In the genomic region with DNA sequence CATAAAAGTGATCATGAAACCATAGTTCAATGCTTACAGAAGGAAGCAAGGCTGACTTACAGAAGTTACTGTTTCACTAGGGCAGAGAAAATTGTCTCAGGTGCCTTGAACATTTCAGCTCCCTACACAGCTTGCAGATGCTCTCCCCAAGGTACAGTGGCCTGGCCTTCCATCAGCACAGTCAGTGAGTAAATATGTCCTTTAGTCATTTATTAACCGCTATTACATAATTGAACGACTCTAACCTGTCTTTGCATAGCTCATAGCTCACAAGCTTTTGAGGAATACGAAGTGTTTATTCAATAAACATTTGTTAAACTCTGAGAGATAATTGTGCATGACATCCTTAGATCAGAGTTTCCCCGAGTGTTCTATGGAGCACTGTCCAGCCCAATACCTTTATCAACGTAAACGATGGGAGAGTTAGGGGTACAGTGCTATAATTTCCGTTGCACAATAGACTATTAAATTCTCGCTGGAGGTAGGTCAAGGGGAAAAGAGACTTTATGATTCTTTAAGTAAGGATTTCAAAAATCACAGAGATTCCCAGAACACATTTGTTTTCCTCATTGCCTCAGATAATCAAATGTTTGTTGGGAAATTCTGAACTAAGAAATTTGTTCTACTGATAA, we compare ENCODE assay signal across 1 cellular context.
TF ChIP-seq lines count a peak whose summit lies in the region.

No MANE protein-coding gene starts in this region.

TF ChIP-seq in HepG2, 621 proteins besides CTCF, POLR2A, EP300 and RAD21 (continued from another document and continues in another):
- TF ChIP-seq, protein P1, sequence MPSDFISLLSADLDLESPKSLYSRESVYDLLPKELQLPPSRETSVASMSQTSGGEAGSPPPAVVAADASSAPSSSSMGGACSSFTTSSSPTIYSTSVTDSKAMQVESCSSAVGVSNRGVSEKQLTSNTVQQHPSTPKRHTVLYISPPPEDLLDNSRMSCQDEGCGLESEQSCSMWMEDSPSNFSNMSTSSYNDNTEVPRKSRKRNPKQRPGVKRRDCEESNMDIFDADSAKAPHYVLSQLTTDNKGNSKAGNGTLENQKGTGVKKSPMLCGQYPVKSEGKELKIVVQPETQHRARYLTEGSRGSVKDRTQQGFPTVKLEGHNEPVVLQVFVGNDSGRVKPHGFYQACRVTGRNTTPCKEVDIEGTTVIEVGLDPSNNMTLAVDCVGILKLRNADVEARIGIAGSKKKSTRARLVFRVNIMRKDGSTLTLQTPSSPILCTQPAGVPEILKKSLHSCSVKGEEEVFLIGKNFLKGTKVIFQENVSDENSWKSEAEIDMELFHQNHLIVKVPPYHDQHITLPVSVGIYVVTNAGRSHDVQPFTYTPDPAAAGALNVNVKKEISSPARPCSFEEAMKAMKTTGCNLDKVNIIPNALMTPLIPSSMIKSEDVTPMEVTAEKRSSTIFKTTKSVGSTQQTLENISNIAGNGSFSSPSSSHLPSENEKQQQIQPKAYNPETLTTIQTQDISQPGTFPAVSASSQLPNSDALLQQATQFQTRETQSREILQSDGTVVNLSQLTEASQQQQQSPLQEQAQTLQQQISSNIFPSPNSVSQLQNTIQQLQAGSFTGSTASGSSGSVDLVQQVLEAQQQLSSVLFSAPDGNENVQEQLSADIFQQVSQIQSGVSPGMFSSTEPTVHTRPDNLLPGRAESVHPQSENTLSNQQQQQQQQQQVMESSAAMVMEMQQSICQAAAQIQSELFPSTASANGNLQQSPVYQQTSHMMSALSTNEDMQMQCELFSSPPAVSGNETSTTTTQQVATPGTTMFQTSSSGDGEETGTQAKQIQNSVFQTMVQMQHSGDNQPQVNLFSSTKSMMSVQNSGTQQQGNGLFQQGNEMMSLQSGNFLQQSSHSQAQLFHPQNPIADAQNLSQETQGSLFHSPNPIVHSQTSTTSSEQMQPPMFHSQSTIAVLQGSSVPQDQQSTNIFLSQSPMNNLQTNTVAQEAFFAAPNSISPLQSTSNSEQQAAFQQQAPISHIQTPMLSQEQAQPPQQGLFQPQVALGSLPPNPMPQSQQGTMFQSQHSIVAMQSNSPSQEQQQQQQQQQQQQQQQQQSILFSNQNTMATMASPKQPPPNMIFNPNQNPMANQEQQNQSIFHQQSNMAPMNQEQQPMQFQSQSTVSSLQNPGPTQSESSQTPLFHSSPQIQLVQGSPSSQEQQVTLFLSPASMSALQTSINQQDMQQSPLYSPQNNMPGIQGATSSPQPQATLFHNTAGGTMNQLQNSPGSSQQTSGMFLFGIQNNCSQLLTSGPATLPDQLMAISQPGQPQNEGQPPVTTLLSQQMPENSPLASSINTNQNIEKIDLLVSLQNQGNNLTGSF (CRISPR knock-in tag; IDR thresholded peaks at IDR 0.05), result no peak
- TF ChIP-seq, protein P2, sequence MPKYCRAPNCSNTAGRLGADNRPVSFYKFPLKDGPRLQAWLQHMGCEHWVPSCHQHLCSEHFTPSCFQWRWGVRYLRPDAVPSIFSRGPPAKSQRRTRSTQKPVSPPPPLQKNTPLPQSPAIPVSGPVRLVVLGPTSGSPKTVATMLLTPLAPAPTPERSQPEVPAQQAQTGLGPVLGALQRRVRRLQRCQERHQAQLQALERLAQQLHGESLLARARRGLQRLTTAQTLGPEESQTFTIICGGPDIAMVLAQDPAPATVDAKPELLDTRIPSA (CRISPR knock-in tag; IDR thresholded peaks at IDR 0.05; ENCODE audit: borderline replicate concordance), result no peak
- TF ChIP-seq ZKSCAN8 (CRISPR knock-in tag; IDR thresholded peaks at IDR 0.05; ENCODE audit: borderline replicate concordance) (peak; percentile 77; the same call in 1 of the 2 replicates), RORA (CRISPR knock-in tag; IDR thresholded peaks at IDR 0.05) (no peak), MZF1 (CRISPR knock-in tag; IDR thresholded peaks at IDR 0.05; ENCODE audit: borderline replicate concordance) (no peak), ZNF619 (CRISPR knock-in tag; IDR thresholded peaks at IDR 0.05) (no peak), ZBTB7A (CRISPR knock-in tag; IDR thresholded peaks at IDR 0.05) (no peak), ZNF543 (CRISPR knock-in tag; IDR thresholded peaks at IDR 0.05) (no peak), SYNCRIP (IDR thresholded peaks at IDR 0.05; ENCODE audit: insufficient read depth, low read depth, low read length) (no peak), ADNP (CRISPR knock-in tag; IDR thresholded peaks at IDR 0.05) (no peak), IKZF1 (IDR thresholded peaks at IDR 0.05) (no peak), ZNF616 (CRISPR knock-in tag; IDR thresholded peaks at IDR 0.05; ENCODE audit: low read depth) (no peak), RBAK (CRISPR knock-in tag; IDR thresholded peaks at IDR 0.05) (peak; percentile 79), RARA (CRISPR knock-in tag; IDR thresholded peaks at IDR 0.05) (peak; percentile 95), SIN3A (IDR thresholded peaks at IDR 0.05; ENCODE audit: borderline replicate concordance, low read depth, low read length) (no peak), FOXM1 (CRISPR knock-in tag; IDR thresholded peaks at IDR 0.05) (no peak), KAT7 (CRISPR knock-in tag; IDR thresholded peaks at IDR 0.05; ENCODE audit: borderline replicate concordance) (no peak), JDP2 (CRISPR knock-in tag; IDR thresholded peaks at IDR 0.05; ENCODE audit: borderline replicate concordance) (no peak), CHCHD3 (CRISPR knock-in tag; IDR thresholded peaks at IDR 0.05) (no peak), ZMYM2 (CRISPR knock-in tag; IDR thresholded peaks at IDR 0.05) (no peak)
- TF ChIP-seq, protein P3, sequence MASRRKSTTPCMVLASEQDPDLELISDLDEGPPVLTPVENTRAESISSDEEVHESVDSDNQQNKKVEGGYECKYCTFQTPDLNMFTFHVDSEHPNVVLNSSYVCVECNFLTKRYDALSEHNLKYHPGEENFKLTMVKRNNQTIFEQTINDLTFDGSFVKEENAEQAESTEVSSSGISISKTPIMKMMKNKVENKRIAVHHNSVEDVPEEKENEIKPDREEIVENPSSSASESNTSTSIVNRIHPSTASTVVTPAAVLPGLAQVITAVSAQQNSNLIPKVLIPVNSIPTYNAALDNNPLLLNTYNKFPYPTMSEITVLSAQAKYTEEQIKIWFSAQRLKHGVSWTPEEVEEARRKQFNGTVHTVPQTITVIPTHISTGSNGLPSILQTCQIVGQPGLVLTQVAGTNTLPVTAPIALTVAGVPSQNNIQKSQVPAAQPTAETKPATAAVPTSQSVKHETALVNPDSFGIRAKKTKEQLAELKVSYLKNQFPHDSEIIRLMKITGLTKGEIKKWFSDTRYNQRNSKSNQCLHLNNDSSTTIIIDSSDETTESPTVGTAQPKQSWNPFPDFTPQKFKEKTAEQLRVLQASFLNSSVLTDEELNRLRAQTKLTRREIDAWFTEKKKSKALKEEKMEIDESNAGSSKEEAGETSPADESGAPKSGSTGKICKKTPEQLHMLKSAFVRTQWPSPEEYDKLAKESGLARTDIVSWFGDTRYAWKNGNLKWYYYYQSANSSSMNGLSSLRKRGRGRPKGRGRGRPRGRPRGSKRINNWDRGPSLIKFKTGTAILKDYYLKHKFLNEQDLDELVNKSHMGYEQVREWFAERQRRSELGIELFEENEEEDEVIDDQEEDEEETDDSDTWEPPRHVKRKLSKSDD (CRISPR knock-in tag; IDR thresholded peaks at IDR 0.05; ENCODE audit: low read depth), result no peak
- TF ChIP-seq, protein P4, sequence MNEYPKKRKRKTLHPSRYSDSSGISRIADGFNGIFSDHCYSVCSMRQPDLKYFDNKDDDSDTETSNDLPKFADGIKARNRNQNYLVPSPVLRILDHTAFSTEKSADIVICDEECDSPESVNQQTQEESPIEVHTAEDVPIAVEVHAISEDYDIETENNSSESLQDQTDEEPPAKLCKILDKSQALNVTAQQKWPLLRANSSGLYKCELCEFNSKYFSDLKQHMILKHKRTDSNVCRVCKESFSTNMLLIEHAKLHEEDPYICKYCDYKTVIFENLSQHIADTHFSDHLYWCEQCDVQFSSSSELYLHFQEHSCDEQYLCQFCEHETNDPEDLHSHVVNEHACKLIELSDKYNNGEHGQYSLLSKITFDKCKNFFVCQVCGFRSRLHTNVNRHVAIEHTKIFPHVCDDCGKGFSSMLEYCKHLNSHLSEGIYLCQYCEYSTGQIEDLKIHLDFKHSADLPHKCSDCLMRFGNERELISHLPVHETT (CRISPR knock-in tag; conservative IDR thresholded peaks at IDR 0.05), result no peak
- TF ChIP-seq, protein P5, sequence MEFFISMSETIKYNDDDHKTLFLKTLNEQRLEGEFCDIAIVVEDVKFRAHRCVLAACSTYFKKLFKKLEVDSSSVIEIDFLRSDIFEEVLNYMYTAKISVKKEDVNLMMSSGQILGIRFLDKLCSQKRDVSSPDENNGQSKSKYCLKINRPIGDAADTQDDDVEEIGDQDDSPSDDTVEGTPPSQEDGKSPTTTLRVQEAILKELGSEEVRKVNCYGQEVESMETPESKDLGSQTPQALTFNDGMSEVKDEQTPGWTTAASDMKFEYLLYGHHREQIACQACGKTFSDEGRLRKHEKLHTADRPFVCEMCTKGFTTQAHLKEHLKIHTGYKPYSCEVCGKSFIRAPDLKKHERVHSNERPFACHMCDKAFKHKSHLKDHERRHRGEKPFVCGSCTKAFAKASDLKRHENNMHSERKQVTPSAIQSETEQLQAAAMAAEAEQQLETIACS (CRISPR knock-in tag; IDR thresholded peaks at IDR 0.05), result no peak
- TF ChIP-seq, protein P6, sequence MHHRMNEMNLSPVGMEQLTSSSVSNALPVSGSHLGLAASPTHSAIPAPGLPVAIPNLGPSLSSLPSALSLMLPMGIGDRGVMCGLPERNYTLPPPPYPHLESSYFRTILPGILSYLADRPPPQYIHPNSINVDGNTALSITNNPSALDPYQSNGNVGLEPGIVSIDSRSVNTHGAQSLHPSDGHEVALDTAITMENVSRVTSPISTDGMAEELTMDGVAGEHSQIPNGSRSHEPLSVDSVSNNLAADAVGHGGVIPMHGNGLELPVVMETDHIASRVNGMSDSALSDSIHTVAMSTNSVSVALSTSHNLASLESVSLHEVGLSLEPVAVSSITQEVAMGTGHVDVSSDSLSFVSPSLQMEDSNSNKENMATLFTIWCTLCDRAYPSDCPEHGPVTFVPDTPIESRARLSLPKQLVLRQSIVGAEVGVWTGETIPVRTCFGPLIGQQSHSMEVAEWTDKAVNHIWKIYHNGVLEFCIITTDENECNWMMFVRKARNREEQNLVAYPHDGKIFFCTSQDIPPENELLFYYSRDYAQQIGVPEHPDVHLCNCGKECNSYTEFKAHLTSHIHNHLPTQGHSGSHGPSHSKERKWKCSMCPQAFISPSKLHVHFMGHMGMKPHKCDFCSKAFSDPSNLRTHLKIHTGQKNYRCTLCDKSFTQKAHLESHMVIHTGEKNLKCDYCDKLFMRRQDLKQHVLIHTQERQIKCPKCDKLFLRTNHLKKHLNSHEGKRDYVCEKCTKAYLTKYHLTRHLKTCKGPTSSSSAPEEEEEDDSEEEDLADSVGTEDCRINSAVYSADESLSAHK (CRISPR knock-in tag; IDR thresholded peaks at IDR 0.05; ENCODE audit: borderline replicate concordance), result no peak
- TF ChIP-seq, protein P7, sequence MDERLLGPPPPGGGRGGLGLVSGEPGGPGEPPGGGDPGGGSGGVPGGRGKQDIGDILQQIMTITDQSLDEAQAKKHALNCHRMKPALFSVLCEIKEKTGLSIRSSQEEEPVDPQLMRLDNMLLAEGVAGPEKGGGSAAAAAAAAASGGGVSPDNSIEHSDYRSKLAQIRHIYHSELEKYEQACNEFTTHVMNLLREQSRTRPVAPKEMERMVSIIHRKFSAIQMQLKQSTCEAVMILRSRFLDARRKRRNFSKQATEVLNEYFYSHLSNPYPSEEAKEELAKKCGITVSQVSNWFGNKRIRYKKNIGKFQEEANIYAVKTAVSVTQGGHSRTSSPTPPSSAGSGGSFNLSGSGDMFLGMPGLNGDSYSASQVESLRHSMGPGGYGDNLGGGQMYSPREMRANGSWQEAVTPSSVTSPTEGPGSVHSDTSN (CRISPR knock-in tag; IDR thresholded peaks at IDR 0.05), result no peak
- TF ChIP-seq, protein P8, sequence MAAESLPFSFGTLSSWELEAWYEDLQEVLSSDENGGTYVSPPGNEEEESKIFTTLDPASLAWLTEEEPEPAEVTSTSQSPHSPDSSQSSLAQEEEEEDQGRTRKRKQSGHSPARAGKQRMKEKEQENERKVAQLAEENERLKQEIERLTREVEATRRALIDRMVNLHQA (CRISPR knock-in tag; IDR thresholded peaks at IDR 0.05), result no peak
- TF ChIP-seq, protein P9, sequence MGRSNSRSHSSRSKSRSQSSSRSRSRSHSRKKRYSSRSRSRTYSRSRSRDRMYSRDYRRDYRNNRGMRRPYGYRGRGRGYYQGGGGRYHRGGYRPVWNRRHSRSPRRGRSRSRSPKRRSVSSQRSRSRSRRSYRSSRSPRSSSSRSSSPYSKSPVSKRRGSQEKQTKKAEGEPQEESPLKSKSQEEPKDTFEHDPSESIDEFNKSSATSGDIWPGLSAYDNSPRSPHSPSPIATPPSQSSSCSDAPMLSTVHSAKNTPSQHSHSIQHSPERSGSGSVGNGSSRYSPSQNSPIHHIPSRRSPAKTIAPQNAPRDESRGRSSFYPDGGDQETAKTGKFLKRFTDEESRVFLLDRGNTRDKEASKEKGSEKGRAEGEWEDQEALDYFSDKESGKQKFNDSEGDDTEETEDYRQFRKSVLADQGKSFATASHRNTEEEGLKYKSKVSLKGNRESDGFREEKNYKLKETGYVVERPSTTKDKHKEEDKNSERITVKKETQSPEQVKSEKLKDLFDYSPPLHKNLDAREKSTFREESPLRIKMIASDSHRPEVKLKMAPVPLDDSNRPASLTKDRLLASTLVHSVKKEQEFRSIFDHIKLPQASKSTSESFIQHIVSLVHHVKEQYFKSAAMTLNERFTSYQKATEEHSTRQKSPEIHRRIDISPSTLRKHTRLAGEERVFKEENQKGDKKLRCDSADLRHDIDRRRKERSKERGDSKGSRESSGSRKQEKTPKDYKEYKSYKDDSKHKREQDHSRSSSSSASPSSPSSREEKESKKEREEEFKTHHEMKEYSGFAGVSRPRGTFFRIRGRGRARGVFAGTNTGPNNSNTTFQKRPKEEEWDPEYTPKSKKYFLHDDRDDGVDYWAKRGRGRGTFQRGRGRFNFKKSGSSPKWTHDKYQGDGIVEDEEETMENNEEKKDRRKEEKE (IDR thresholded peaks at IDR 0.05), result no peak
- TF ChIP-seq, protein P10, sequence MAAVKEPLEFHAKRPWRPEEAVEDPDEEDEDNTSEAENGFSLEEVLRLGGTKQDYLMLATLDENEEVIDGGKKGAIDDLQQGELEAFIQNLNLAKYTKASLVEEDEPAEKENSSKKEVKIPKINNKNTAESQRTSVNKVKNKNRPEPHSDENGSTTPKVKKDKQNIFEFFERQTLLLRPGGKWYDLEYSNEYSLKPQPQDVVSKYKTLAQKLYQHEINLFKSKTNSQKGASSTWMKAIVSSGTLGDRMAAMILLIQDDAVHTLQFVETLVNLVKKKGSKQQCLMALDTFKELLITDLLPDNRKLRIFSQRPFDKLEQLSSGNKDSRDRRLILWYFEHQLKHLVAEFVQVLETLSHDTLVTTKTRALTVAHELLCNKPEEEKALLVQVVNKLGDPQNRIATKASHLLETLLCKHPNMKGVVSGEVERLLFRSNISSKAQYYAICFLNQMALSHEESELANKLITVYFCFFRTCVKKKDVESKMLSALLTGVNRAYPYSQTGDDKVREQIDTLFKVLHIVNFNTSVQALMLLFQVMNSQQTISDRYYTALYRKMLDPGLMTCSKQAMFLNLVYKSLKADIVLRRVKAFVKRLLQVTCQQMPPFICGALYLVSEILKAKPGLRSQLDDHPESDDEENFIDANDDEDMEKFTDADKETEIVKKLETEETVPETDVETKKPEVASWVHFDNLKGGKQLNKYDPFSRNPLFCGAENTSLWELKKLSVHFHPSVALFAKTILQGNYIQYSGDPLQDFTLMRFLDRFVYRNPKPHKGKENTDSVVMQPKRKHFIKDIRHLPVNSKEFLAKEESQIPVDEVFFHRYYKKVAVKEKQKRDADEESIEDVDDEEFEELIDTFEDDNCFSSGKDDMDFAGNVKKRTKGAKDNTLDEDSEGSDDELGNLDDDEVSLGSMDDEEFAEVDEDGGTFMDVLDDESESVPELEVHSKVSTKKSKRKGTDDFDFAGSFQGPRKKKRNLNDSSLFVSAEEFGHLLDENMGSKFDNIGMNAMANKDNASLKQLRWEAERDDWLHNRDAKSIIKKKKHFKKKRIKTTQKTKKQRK (IDR thresholded peaks at IDR 0.05; ENCODE audit: low read length), result no peak
- TF ChIP-seq, protein P11, sequence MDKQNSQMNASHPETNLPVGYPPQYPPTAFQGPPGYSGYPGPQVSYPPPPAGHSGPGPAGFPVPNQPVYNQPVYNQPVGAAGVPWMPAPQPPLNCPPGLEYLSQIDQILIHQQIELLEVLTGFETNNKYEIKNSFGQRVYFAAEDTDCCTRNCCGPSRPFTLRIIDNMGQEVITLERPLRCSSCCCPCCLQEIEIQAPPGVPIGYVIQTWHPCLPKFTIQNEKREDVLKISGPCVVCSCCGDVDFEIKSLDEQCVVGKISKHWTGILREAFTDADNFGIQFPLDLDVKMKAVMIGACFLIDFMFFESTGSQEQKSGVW (CRISPR knock-in tag; IDR thresholded peaks at IDR 0.05; ENCODE audit: borderline replicate concordance), result no peak
